Comparison of ENCODE assay signal across 10 cellular contexts in genomic region chr4:166252487-166253402, GRCh38.
A peak's percentile ranks its signal among the peaks of the same experiment; 100 is the strongest.
DNase-seq lines count a peak whose midpoint lies in the region; ATAC-seq and TF ChIP-seq lines count a peak whose summit lies in the region.
"Had no signal": no experiment of that assay in that cellular context is flagged by ENCODE, and none has a peak within 500 bp of the region (broad histone marks: within the 10 kb centered on the region; RNA-seq: fewer than 3 reads in every experiment).

No MANE protein-coding gene starts in this region.

- ATAC-seq in GM21786 (IDR thresholded peaks at IDR 0.05; ENCODE audit: unreplicated experiment) (peak; percentile 44), SK-N-SH treated with all-trans-retinoic acid at 6 μM for 48 hours (peak; percentile 44; the same call in 2 of the 3 replicates), GM18870 (IDR thresholded peaks at IDR 0.05; ENCODE audit: unreplicated experiment) (no peak)

- DNase-seq in Ammon's horn (ENCODE audit: low spot score) = peak; percentile 13
- DNase-seq in iPS DF 19.7 (ENCODE audit: low read depth, low spot score) = peak; percentile 2
- DNase-seq in NCI-H2029 (lab: John Stamatoyannopoulos, UW) = no peak
- DNase-seq in ecto neural progenitor cell (ENCODE audit: low spot score) = no peak
- DNase-seq in stimulated activated CD4-positive, alpha-beta T cell treated with anti-CD3 and anti-CD28 coated beads, Interleukin-1b, Interleukin-23, amount 100 ng/mL, for 48 hours = no peak
- DNase-seq: activated naive CD4-positive, alpha-beta T cell treated with Interleukin-2 at 50 U/mL for 16 hours; NCI-H446 treated with DMSO at 0.1 percent for 48 hours had no signal

TF ChIP-seq in SK-N-SH treated with all-trans-retinoic acid at 6 μM for 48 hours, 23 proteins besides CTCF, POLR2A, EP300 and RAD21:
- TF ChIP-seq ZFP3 (CRISPR knock-in tag; IDR thresholded peaks at IDR 0.05) = no peak
- TF ChIP-seq TOX (CRISPR knock-in tag; IDR thresholded peaks at IDR 0.05; ENCODE audit: borderline replicate concordance) = no peak
- TF ChIP-seq, protein P1, sequence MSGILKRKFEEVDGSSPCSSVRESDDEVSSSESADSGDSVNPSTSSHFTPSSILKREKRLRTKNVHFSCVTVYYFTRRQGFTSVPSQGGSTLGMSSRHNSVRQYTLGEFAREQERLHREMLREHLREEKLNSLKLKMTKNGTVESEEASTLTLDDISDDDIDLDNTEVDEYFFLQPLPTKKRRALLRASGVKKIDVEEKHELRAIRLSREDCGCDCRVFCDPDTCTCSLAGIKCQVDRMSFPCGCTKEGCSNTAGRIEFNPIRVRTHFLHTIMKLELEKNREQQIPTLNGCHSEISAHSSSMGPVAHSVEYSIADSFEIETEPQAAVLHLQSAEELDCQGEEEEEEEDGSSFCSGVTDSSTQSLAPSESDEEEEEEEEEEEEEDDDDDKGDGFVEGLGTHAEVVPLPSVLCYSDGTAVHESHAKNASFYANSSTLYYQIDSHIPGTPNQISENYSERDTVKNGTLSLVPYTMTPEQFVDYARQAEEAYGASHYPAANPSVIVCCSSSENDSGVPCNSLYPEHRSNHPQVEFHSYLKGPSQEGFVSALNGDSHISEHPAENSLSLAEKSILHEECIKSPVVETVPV (CRISPR knock-in tag; IDR thresholded peaks at IDR 0.05) = no peak
- TF ChIP-seq PPARA (CRISPR knock-in tag; IDR thresholded peaks at IDR 0.05; ENCODE audit: borderline replicate concordance) = no peak
- TF ChIP-seq ESRRG (CRISPR knock-in tag; IDR thresholded peaks at IDR 0.05) = no peak
- no peak for TF ChIP-seq ZNF70 (CRISPR knock-in tag; IDR thresholded peaks at IDR 0.05)
- TF ChIP-seq ZFP30 (CRISPR knock-in tag; IDR thresholded peaks at IDR 0.05) = no peak
- TF ChIP-seq CSDC2 (CRISPR knock-in tag; IDR thresholded peaks at IDR 0.05) = no peak
- no peak for TF ChIP-seq ZNF8 (CRISPR knock-in tag; IDR thresholded peaks at IDR 0.05)
- TF ChIP-seq TSHZ2 (CRISPR knock-in tag; IDR thresholded peaks at IDR 0.05) = no peak
- no peak for TF ChIP-seq RARB (CRISPR knock-in tag; IDR thresholded peaks at IDR 0.05)
- TF ChIP-seq, protein P2, sequence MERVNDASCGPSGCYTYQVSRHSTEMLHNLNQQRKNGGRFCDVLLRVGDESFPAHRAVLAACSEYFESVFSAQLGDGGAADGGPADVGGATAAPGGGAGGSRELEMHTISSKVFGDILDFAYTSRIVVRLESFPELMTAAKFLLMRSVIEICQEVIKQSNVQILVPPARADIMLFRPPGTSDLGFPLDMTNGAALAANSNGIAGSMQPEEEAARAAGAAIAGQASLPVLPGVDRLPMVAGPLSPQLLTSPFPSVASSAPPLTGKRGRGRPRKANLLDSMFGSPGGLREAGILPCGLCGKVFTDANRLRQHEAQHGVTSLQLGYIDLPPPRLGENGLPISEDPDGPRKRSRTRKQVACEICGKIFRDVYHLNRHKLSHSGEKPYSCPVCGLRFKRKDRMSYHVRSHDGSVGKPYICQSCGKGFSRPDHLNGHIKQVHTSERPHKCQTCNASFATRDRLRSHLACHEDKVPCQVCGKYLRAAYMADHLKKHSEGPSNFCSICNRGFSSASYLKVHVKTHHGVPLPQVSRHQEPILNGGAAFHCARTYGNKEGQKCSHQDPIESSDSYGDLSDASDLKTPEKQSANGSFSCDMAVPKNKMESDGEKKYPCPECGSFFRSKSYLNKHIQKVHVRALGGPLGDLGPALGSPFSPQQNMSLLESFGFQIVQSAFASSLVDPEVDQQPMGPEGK (CRISPR knock-in tag; IDR thresholded peaks at IDR 0.05; ENCODE audit: borderline replicate concordance) = no peak
- no peak for TF ChIP-seq ZC3H10 (CRISPR knock-in tag; IDR thresholded peaks at IDR 0.05)
- no peak for TF ChIP-seq SNAI2 (CRISPR knock-in tag; IDR thresholded peaks at IDR 0.05)
- TF ChIP-seq ARNTL (CRISPR knock-in tag; IDR thresholded peaks at IDR 0.05; ENCODE audit: borderline replicate concordance, low read depth) = no peak

Comparison
In these comparisons a context has a peak if more than half of its experiments do, and no peak if none do; other contexts are left out.
1. DNase-seq: peak in Ammon's horn (single experiment) and iPS DF 19.7 (single experiment); none in NCI-H2029 (single experiment), ecto neural progenitor cell (single experiment) and stimulated activated CD4-positive, alpha-beta T cell treated with anti-CD3 and anti-CD28 coated beads, Interleukin-1b, Interleukin-23, amount 100 ng/mL, for 48 hours (single experiment).